Comparison of ENCODE assay signal across 11 cellular contexts in the genomic region with DNA sequence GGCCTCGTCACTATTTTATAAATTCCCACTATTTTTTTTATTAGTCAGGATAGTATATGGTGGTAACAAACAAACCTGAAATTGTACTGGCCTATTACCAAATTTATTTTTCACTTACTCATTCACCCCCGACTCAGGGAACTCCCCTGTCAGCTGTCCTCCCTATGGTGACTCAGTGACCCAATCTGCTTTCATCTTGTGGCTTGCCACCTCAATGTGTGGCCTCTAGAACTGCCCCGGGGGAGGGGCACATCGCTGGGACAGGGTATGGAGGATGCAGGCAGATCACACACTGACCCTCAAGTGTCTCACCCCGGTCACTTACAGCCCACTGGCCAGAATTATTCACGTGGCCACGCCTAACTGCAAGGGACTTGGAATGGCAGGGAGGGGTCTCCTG.
A peak's percentile ranks its signal among the peaks of the same experiment; 100 is the strongest.
DNase-seq lines count a peak whose midpoint lies in the region; ATAC-seq, FAIRE-seq and TF ChIP-seq lines count a peak whose summit lies in the region.
"Had no signal": no experiment of that assay in that cellular context is flagged by ENCODE, and none has a peak within 500 bp of the region (broad histone marks: within the 10 kb centered on the region; RNA-seq: fewer than 3 reads in every experiment).

No MANE protein-coding gene starts in this region.

- H3K36me3 ChIP-seq in Panc1 (ENCODE audit: control insufficient read depth, insufficient read depth, low read length) (no peaks in the 10 kb centered on the region), neural progenitor cell (no peaks in the 10 kb centered on the region), pancreas (no peaks in the 10 kb centered on the region)

- no peak overlapping the region for H3T11ph ChIP-seq in H9 (ENCODE audit: low read length)

- H4K8ac ChIP-seq in H9 (replicated peaks; ENCODE audit: insufficient read length, low read depth, low read length): no peak overlapping the region

- H3K4me1 Mint-ChIP-seq in neural progenitor cell (peaks cover 53% of the 10 kb centered on the region), H9 (peaks cover 22 to 25% of the 10 kb centered on the region in 2 experiments)

- H3K9ac ChIP-seq in neural progenitor cell (no peak overlapping the region), H9 (ENCODE audit: extremely low read depth, insufficient read length, low read length) (no peak overlapping the region)

- H3K27ac Mint-ChIP-seq in neural progenitor cell: no peak overlapping the region
- H3K27ac Mint-ChIP-seq in H9: no peak overlapping the region; a peak in 1 of 7 replicates
- H3K27ac Mint-ChIP-seq: IgD-negative memory B cell, T-cell had no signal

- no TSS peak for BruUV-seq in Panc1 (replicated peaks; lab: Mats Ljungman, UMichigan)

- no peaks in the 10 kb centered on the region for H3K23me2 ChIP-seq in H9 (ENCODE audit: insufficient read length, low read depth, low read length, poor library complexity, severe bottlenecking)

- peaks cover 23% of the 10 kb centered on the region for H3F3A ChIP-seq in neural progenitor cell (ENCODE audit: low read depth)

- no peak overlapping the region for H3K4ac ChIP-seq in H9 (ENCODE audit: low read depth, low read length)

- ATAC-seq in Panc1 (peak; percentile 10; the same call in 1 of the 2 replicates), pancreas (no peak)
- ATAC-seq: T-cell had no signal

- H3K9me3 ChIP-seq in AG04450 (ENCODE audit: control insufficient read depth, insufficient read depth, low read length): no peaks in the 10 kb centered on the region
- H3K9me3 ChIP-seq in Panc1 (ENCODE audit: control insufficient read depth, insufficient read depth, low read depth, low read length): no peaks in the 10 kb centered on the region
- H3K9me3 ChIP-seq in neural progenitor cell (ENCODE audit: low read depth): no peaks in the 10 kb centered on the region
- no peaks in the 10 kb centered on the region for H3K9me3 ChIP-seq in H9 (ENCODE audit: control insufficient read depth, low read depth, low read length)
- no peaks in the 10 kb centered on the region for H3K9me3 ChIP-seq in pancreas

- POLR2A ChIA-PET in AG04450 (lab: Yijun Ruan, JAX) (interaction anchor here (0.5 to 0.7 kb wide), 2 partner anchors 109 to 125 kb away, joined by 3 to 4 read pairs; no protein-coding TSS in a partner anchor), Panc1 (lab: Charles Lee) (no interaction called here)

- no peak overlapping the region for H2BK5ac ChIP-seq in H9 (ENCODE audit: insufficient read length, low read length)

- DNase-seq in AG04450 (ENCODE audit: low read depth, low spot score): no peak
- peak; percentile 82 for DNase-seq in Panc1 (ENCODE audit: low read depth, low spot score)
- peak; percentile 23 for DNase-seq in renal cortical epithelial cell (ENCODE audit: low read depth)
- DNase-seq in neural progenitor cell (ENCODE audit: low spot score): no peak
- DNase-seq in dermis blood vessel endothelial cell: no peak
- DNase-seq in H9: no peak
- DNase-seq in pancreas: no peak

- no peaks in the 10 kb centered on the region for H3K79me1 ChIP-seq in H9 (ENCODE audit: insufficient read depth, low read depth, low read length, poor library complexity, severe bottlenecking)

- H2BK20ac ChIP-seq in H9 (ENCODE audit: low read depth, low read length, poor library complexity, severe bottlenecking): no peak overlapping the region

- TF ChIP-seq CTCF in AG04450 (IDR thresholded peaks at IDR 0.05; ENCODE audit: low read depth, low read length) (no peak), Panc1 (IDR thresholded peaks at IDR 0.05) (no peak), neural progenitor cell (IDR thresholded peaks at IDR 0.05) (no peak), H9 (conservative IDR thresholded peaks at IDR 0.05) (no peak), pancreas (IDR thresholded peaks at IDR 0.05) (no peak)

- no CpG with 5 or more reads among the region's 7 CpGs for WGBS in H9 (ENCODE audit: extremely low coverage, insufficient read length, low lambda C conversion rate)
- WGBS in pancreas, 2 donors: 82 to 87% methylated on average over 7 of the region's 7 CpGs

- H3K36me3 Mint-ChIP-seq in neural progenitor cell (peaks cover 2% of the 10 kb centered on the region), H9 (ENCODE audit: insufficient read depth in 1 of 3, low read depth in 3 of 3) (no peaks in the 10 kb centered on the region)
- H3K36me3 Mint-ChIP-seq: T-cell had no signal

- H4K5ac ChIP-seq in H9 (ENCODE audit: insufficient read length, low read depth, low read length): no peak overlapping the region

- H2BK12ac ChIP-seq in H9 (ENCODE audit: insufficient read length, low read depth, low read length): no peak overlapping the region

- H4K20me1 ChIP-seq in neural progenitor cell (ENCODE audit: low read depth): no peaks in the 10 kb centered on the region
- H4K20me1 ChIP-seq in H9 (ENCODE audit: control insufficient read depth, insufficient read depth, insufficient read length): no peaks in the 10 kb centered on the region

- H2BK15ac ChIP-seq in H9 (ENCODE audit: low read depth, low read length): no peak overlapping the region

- H3K4me3 Mint-ChIP-seq in neural progenitor cell (no peak overlapping the region), H9 (no peak overlapping the region)
- H3K4me3 Mint-ChIP-seq: IgD-negative memory B cell, neural crest cell had no signal

- H3K27ac ChIP-seq in AG04450 (ENCODE audit: low read depth, low read length) (peak overlapping the region; percentile 66), Panc1 (ENCODE audit: low read length) (no peak overlapping the region), angular gyrus (ENCODE audit: low read depth, low read length) (peak overlapping the region; percentile 70), neural progenitor cell (no peak overlapping the region), H9 (ENCODE audit: insufficient read length, low read depth, low read length) (no peak overlapping the region), pancreas (no peak overlapping the region)

- H3K18ac ChIP-seq in H9 (ENCODE audit: insufficient read length, low read depth, low read length): no peak overlapping the region

- H3K27me3 Mint-ChIP-seq in neural progenitor cell (ENCODE audit: insufficient read depth, low read depth) (peaks cover 5% of the 10 kb centered on the region), H9 (ENCODE audit: low read depth) (peaks cover 58% of the 10 kb centered on the region)

- H3K4me3 ChIP-seq in AG04450 (ENCODE audit: low read depth, low read length) (no peak overlapping the region), Panc1 (ENCODE audit: low read depth in 2 of 2, low read length in 2 of 2) (no peak overlapping the region), neural progenitor cell (no peak overlapping the region), pancreas (no peak overlapping the region)

- CTCF ChIA-PET in AG04450 (lab: Charles Lee): interaction anchor here (2.5 kb wide), 1 partner anchor 21 kb away, joined by 8 read pairs; no protein-coding TSS in a partner anchor
- CTCF ChIA-PET in Panc1 (lab: Charles Lee): no interaction called here

- FAIRE-seq in pancreas (lab: Jason Lieb, UNC): no peak

- H3K9me3 Mint-ChIP-seq in neural progenitor cell (no peaks in the 10 kb centered on the region), H9 (no peaks in the 10 kb centered on the region)
- H3K9me3 Mint-ChIP-seq: neural crest cell, T-cell had no signal

- H2BK120ac ChIP-seq in H9 (ENCODE audit: low read depth, low read length, poor library complexity, severe bottlenecking): no peak overlapping the region

- H3K56ac ChIP-seq in H9 (ENCODE audit: insufficient read length, low read depth, low read length): no peak overlapping the region

- H2AFZ ChIP-seq in neural progenitor cell (replicated peaks): no peak overlapping the region
- H2AFZ ChIP-seq in H9 (ENCODE audit: low read length): no peak overlapping the region

- no peak overlapping the region for H3K23ac ChIP-seq in H9 (ENCODE audit: insufficient read length, low read depth, low read length)

- H3K4me1 ChIP-seq in Panc1 (ENCODE audit: control insufficient read depth, insufficient read depth, low read length) (peaks cover 25% of the 10 kb centered on the region), neural progenitor cell (peaks cover 31% of the 10 kb centered on the region), H9 (ENCODE audit: insufficient read depth, low read length) (peaks cover 3% of the 10 kb centered on the region; the same call in 1 of the 2 replicates), pancreas (no peaks in the 10 kb centered on the region)

- no peak overlapping the region for H4K91ac ChIP-seq in H9 (ENCODE audit: insufficient read length, low read depth, low read length)

- in situ Hi-C loops in Panc1 (cut with HindIII; ENCODE audit: low pct_unique_long_range_greater_than_20kb, low sequenced_read_pairs): no loop called here

- H3K27me3 ChIP-seq in AG04450 (ENCODE audit: control insufficient read depth, insufficient read depth, low read length): no peaks in the 10 kb centered on the region
- H3K27me3 ChIP-seq in Panc1 (ENCODE audit: control insufficient read depth, insufficient read depth, low read length): no peaks in the 10 kb centered on the region
- peaks cover 9% of the 10 kb centered on the region for H3K27me3 ChIP-seq in neural progenitor cell
- no peaks in the 10 kb centered on the region for H3K27me3 ChIP-seq in H9 (ENCODE audit: insufficient read depth, low read length)
- H3K27me3 ChIP-seq in pancreas: no peaks in the 10 kb centered on the region

- H3K4me2 ChIP-seq in neural progenitor cell (no peak overlapping the region), H9 (ENCODE audit: insufficient read depth, insufficient read length, low read length) (no peak overlapping the region)

- H2AK5ac ChIP-seq in H9 (ENCODE audit: insufficient read length, low read length): no peak overlapping the region

- H3K79me2 ChIP-seq in neural progenitor cell (ENCODE audit: low read depth) (no peaks in the 10 kb centered on the region), H9 (ENCODE audit: insufficient read depth, low read length) (no peaks in the 10 kb centered on the region)

- intact Hi-C loops in Panc1 (cut with micrococcal nuclease; ENCODE audit: unreplicated experiment) (no loop called here), pancreas (cut with DNase I) (no loop called here)

- no peak overlapping the region for H3K14ac ChIP-seq in H9 (ENCODE audit: insufficient read depth, low read length)

Comparison
In these comparisons a context has a peak if more than half of its experiments do, and no peak if none do; other contexts are left out.
1. DNase-seq: peak in Panc1 (single experiment) and renal cortical epithelial cell (single experiment); none in AG04450 (single experiment), neural progenitor cell (single experiment), dermis blood vessel endothelial cell (single experiment), H9 (single experiment) and pancreas (0 of 6).
2. H3K27ac ChIP-seq: peak in AG04450 (single experiment) and angular gyrus (single experiment); none in Panc1 (single experiment), neural progenitor cell (single experiment), H9 (single experiment) and pancreas (0 of 4).